Comparison of ENCODE assay signal across 18 cellular contexts in genomic region chr20:14219801-14220461, GRCh38.
A peak's percentile ranks its signal among the peaks of the same experiment; 100 is the strongest.
DNase-seq lines count a peak whose midpoint lies in the region; ATAC-seq and TF ChIP-seq lines count a peak whose summit lies in the region.
"Had no signal": no experiment of that assay in that cellular context is flagged by ENCODE, and none has a peak within 500 bp of the region (broad histone marks: within the 10 kb centered on the region; RNA-seq: fewer than 3 reads in every experiment).

No MANE protein-coding gene starts in this region.

- H3K4me3 Mint-ChIP-seq in type B pancreatic cell = no peak overlapping the region
- no peak overlapping the region for H3K4me3 Mint-ChIP-seq in HFFc6
- H3K4me3 Mint-ChIP-seq: activated naive CD8-positive, alpha-beta T cell; stimulated activated naive CD8-positive, alpha-beta T cell treated with anti-CD3 and anti-CD28 coated beads, Interleukin-15, amount 100 ng/mL, for 72 hours had no signal

- intact Hi-C loops in left ventricle myocardium superior (cut with micrococcal nuclease) = no loop called here

- H3K9me3 Mint-ChIP-seq in type B pancreatic cell = peaks cover 15% of the 10 kb centered on the region
- peaks cover 23% of the 10 kb centered on the region for H3K9me3 Mint-ChIP-seq in HFFc6

- no peaks in the 10 kb centered on the region for H3K36me3 Mint-ChIP-seq in type B pancreatic cell
- H3K36me3 Mint-ChIP-seq in HFFc6 (ENCODE audit: low read depth) = no peaks in the 10 kb centered on the region
- H3K36me3 Mint-ChIP-seq: activated naive CD8-positive, alpha-beta T cell had no signal

- H3K27me3 Mint-ChIP-seq in type B pancreatic cell = no peaks in the 10 kb centered on the region
- no peaks in the 10 kb centered on the region for H3K27me3 Mint-ChIP-seq in HFFc6 (ENCODE audit: insufficient read depth)
- H3K27me3 Mint-ChIP-seq: activated naive CD8-positive, alpha-beta T cell; stimulated activated naive CD8-positive, alpha-beta T cell treated with anti-CD3 and anti-CD28 coated beads, Interleukin-15, amount 100 ng/mL, for 72 hours had no signal

- no peak overlapping the region for H3K27ac ChIP-seq in right atrium auricular region
- H3K27ac ChIP-seq: esophagus muscularis mucosa, neutrophil had no signal

- H3K4me3 ChIP-seq in right atrium auricular region = no peak overlapping the region
- H3K4me3 ChIP-seq: esophagus muscularis mucosa, lung had no signal

- no peaks in the 10 kb centered on the region for H3K4me1 ChIP-seq in right atrium auricular region

- DNase-seq in left ventricle myocardium superior (no peak), right atrium auricular region (ENCODE audit: low spot score) (no peak), NCI-H510A treated with DMSO at 0.1 percent for 48 hours (lab: John Stamatoyannopoulos, UW) (peak; percentile 71), type B pancreatic cell (ENCODE audit: extremely low spot score, unreplicated experiment) (no peak), HFFc6 (no peak), RKO (ENCODE audit: low spot score) (no peak)
- DNase-seq: activated CD4-positive, CD25-positive, alpha-beta regulatory T cell; cerebellar nuclear complex; MV-4-11; NCI-H524 treated with DMSO at 0.1 percent for 48 hours; SK-N-SH; stimulated activated naive CD8-positive, alpha-beta T cell treated with anti-CD3 and anti-CD28 coated beads, Interleukin-15, amount 100 ng/mL, for 72 hours had no signal

- no peaks in the 10 kb centered on the region for H3K27me3 ChIP-seq in right atrium auricular region
- H3K27me3 ChIP-seq: esophagus muscularis mucosa, neutrophil had no signal

- no peaks in the 10 kb centered on the region for H3K9me3 ChIP-seq in right atrium auricular region
- H3K9me3 ChIP-seq: esophagus muscularis mucosa, neutrophil, SK-N-SH had no signal

- TF ChIP-seq CTCF in right atrium auricular region (IDR thresholded peaks at IDR 0.05) = no peak
- TF ChIP-seq CTCF in type B pancreatic cell (conservative IDR thresholded peaks at IDR 0.05) = no peak
- TF ChIP-seq CTCF in HFFc6 (IDR thresholded peaks at IDR 0.05) = no peak

- H3K4me1 Mint-ChIP-seq in type B pancreatic cell (ENCODE audit: unreplicated experiment) = peaks cover 9% of the 10 kb centered on the region
- H3K4me1 Mint-ChIP-seq in HFFc6 (ENCODE audit: low read depth) = no peaks in the 10 kb centered on the region
- H3K4me1 Mint-ChIP-seq: stimulated activated naive CD8-positive, alpha-beta T cell treated with anti-CD3 and anti-CD28 coated beads, Interleukin-15, amount 100 ng/mL, for 72 hours had no signal

- H3K27ac Mint-ChIP-seq in type B pancreatic cell (peak overlapping the region; percentile 35), HFFc6 (no peak overlapping the region)
- H3K27ac Mint-ChIP-seq: activated naive CD8-positive, alpha-beta T cell; stimulated activated naive CD8-positive, alpha-beta T cell treated with anti-CD3 and anti-CD28 coated beads, Interleukin-15, amount 100 ng/mL, for 72 hours had no signal

- peak; percentile 35 for ATAC-seq in left ventricle myocardium superior
- ATAC-seq in esophagus mucosa = peak; percentile 91
- no peak for ATAC-seq in GM21515 (IDR thresholded peaks at IDR 0.05; ENCODE audit: unreplicated experiment)
- ATAC-seq: stimulated activated naive CD8-positive, alpha-beta T cell treated with anti-CD3 and anti-CD28 coated beads, Interleukin-15, amount 100 ng/mL, for 72 hours had no signal

- no peaks in the 10 kb centered on the region for H3K36me3 ChIP-seq in right atrium auricular region
- H3K36me3 ChIP-seq: esophagus muscularis mucosa, neutrophil had no signal
